8 cellular contexts compared by ENCODE assay signal in genomic region chr12:9798008-9798619, GRCh38. TPM values are rescaled to one million over a fixed set of nuclear protein-coding genes. Genes with fewer than 3 reads are reported as not detected.
DNase-seq lines count a peak whose midpoint lies in the region; ATAC-seq and TF ChIP-seq lines count a peak whose summit lies in the region.

No MANE protein-coding gene starts in this region.

- peak; percentile 74 to 80 for TF ChIP-seq RAD21 in liver (IDR thresholded peaks at IDR 0.05)

- in situ Hi-C loops in KBM-7 (cut with MboI; ENCODE audit: low pct_unique_long_range_greater_than_20kb, low sequenced_read_pairs) (no loop called here), astrocyte of the spinal cord (cut with HindIII; ENCODE audit: low sequenced_read_pairs) (no loop called here)

- H3K27me3 Mint-ChIP-seq in T-helper 17 cell = peaks cover 6% of the 10 kb centered on the region

- no peaks in the 10 kb centered on the region for H3K36me3 ChIP-seq in liver (ENCODE audit: control insufficient read depth in 4 of 4, insufficient read depth in 3 of 4, low read depth in 1 of 4, low read length in 3 of 4)

- ATAC-seq in GM21619 (IDR thresholded peaks at IDR 0.05; ENCODE audit: unreplicated experiment) (peak; percentile 99), T-helper 17 cell (peak; percentile 90)

- no peaks in the 10 kb centered on the region for H3K9me3 ChIP-seq in T-helper 17 cell (ENCODE audit: control insufficient read depth, low read length, poor library complexity, severe bottlenecking)
- no peaks in the 10 kb centered on the region for H3K9me3 ChIP-seq in liver (ENCODE audit: control insufficient read depth in 4 of 4, low read length in 3 of 4)

- DNase-seq in ELR (ENCODE audit: low read depth) (peak; percentile 80), KBM-7 (peak; percentile 91), T-helper 17 cell (peak; percentile 16 to 34 (median 29)), astrocyte of the spinal cord (ENCODE audit: low read depth, low spot score) (peak; percentile 60), NCI-H1694 (lab: John Stamatoyannopoulos, UW) (no peak)
- peak; percentile 11 for DNase-seq in stimulated activated CD8-positive, alpha-beta memory T cell treated with anti-CD3 and anti-CD28 coated beads, Interleukin-7, amount 100 ng/mL, for 24 hours (ENCODE audit: low read depth)

- H3K9ac ChIP-seq in liver (ENCODE audit: low read depth in 1 of 2, low read length in 2 of 2) = no peak overlapping the region

- 70% methylated on average over 6 of the region's 6 CpGs for WGBS in liver

- no peak overlapping the region for H3K4me3 Mint-ChIP-seq in T-helper 17 cell

- no peaks in the 10 kb centered on the region for H3K36me3 Mint-ChIP-seq in T-helper 17 cell (ENCODE audit: low read depth)

- H3K4me3 ChIP-seq in astrocyte of the spinal cord (ENCODE audit: low read depth, low read length) (no peak overlapping the region), liver (ENCODE audit: low read depth in 1 of 3, low read length in 3 of 3) (no peak overlapping the region)

- H3K4me1 Mint-ChIP-seq in T-helper 17 cell = peaks cover 37% of the 10 kb centered on the region

- no peaks in the 10 kb centered on the region for H3K27me3 ChIP-seq in liver (ENCODE audit: control insufficient read depth in 4 of 4, insufficient read depth in 4 of 4, low read length in 3 of 4)

- H3K4me1 ChIP-seq in liver (ENCODE audit: control insufficient read depth in 4 of 4, insufficient read depth in 4 of 4, low read length in 3 of 4) = no peaks in the 10 kb centered on the region

- TF ChIP-seq CTCF in astrocyte of the spinal cord (IDR thresholded peaks at IDR 0.05; ENCODE audit: low read depth, low read length) (peak; percentile 57), liver (IDR thresholded peaks at IDR 0.05; ENCODE audit: low read depth, low read length, missing input control) (peak; percentile 34)

- H3K27ac ChIP-seq in liver (ENCODE audit: low read depth in 1 of 2, low read length in 2 of 2) = no peak overlapping the region

- no peak overlapping the region for H3K27ac Mint-ChIP-seq in T-helper 17 cell

TF ChIP-seq in liver, 16 proteins besides CTCF, POLR2A, EP300 and RAD21:
- TF ChIP-seq FOXA2 (IDR thresholded peaks at IDR 0.05) (no peak), HNF4A (conservative IDR thresholded peaks at IDR 0.05) (no peak), MAX (IDR thresholded peaks at IDR 0.05) (no peak), HNF4G (IDR thresholded peaks at IDR 0.05) (no peak), FOXA1 (IDR thresholded peaks at IDR 0.05) (no peak), SP1 (IDR thresholded peaks at IDR 0.05) (no peak), ZBTB33 (IDR thresholded peaks at IDR 0.05) (no peak), ATF3 (IDR thresholded peaks at IDR 0.05) (no peak), GABPA (IDR thresholded peaks at IDR 0.05 in 1 of 2, conservative IDR thresholded peaks at IDR 0.05 in 1 of 2) (no peak), NR2F2 (IDR thresholded peaks at IDR 0.05) (no peak), REST (IDR thresholded peaks at IDR 0.05) (no peak)

RNA-seq across cellular contexts. Expression of gene KLRF1, which starts 29.2 kb away (rescaled TPM):
- under 1 TPM; 0.52 to 0.57 TPM for total RNA-seq in T-helper 17 cell
- 1 to 10 TPM in 1 of 2 donors, under 1 TPM in 1; 0.56 to 1.5 TPM for total RNA-seq in liver
- polyA plus RNA-seq in liver = under 1 TPM; 0.18 to 0.96 TPM

RNA-seq across cellular contexts. Expression of gene CD69, which starts 37.4 kb away (rescaled TPM):
- total RNA-seq in T-helper 17 cell (1,000 to 10,000 TPM; 1,001 to 1,104 TPM), liver (1 to 10 TPM; 1.8 to 2.7 TPM)
- polyA plus RNA-seq in liver = 1 to 10 TPM; 1.3 to 1.6 TPM

Comparison
In these comparisons a context has a peak if more than half of its experiments do, and no peak if none do; other contexts are left out.
1. RNA of gene CD69, which starts 37.4 kb away (total RNA-seq): 1,001 to 1,104 TPM in T-helper 17 cell; 1.8 to 2.7 TPM in liver; every median in the first group is over 100 times any median in the second.